Comparison of ENCODE assay signal across 11 cellular contexts in the genomic region with DNA sequence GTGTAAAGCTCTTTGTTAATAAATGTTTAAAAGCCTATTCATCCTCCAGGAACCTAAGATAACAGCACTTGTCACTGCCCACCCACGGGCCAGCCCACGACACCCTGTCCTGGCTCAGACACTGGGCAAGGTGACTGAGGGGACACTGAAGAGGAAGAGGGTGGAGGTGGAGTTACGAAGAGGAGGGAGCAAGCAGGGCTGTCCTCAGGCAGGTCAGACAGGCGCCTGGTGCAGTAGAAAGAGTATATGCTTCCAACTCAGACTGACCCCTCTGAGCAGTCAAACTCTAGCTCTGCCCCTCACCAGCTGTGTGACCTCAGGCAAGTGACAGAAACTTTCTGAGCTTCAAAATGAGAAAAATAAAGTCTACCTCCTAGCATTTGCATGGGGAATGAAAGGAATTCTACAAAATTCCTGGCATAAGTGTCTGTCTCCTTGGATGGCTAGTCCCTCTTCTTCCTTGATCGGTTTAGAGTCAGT. TPM values are rescaled to one million over a fixed set of nuclear protein-coding genes. Genes with fewer than 3 reads are reported as not detected.
DNase-seq lines count a peak whose midpoint lies in the region; ATAC-seq and TF ChIP-seq lines count a peak whose summit lies in the region.
"Had no signal": no experiment of that assay in that cellular context is flagged by ENCODE, and none has a peak within 500 bp of the region (broad histone marks: within the 10 kb centered on the region; RNA-seq: fewer than 3 reads in every experiment).

No MANE protein-coding gene starts in this region.

- CTCF ChIA-PET in activated CD8-positive, alpha-beta memory T cell treated with anti-CD3 and anti-CD28 coated beads, Interleukin-2, amount 10 ng/mL, durations not matched to agents 7 days and 5 days (lab: Charles Lee): interaction anchor here (1.7 kb wide), 1 partner anchor 12 kb away, joined by 3 read pairs; no protein-coding TSS in a partner anchor

- intact Hi-C loops in activated CD4-positive, alpha-beta T cell treated with anti-CD3 and anti-CD28 coated beads, Interleukin-2, amount 10 ng/mL, durations not matched to agents 24 days and 14 days (cut with micrococcal nuclease): no loop called here

- no peak overlapping the region for H3K4me3 ChIP-seq in lung
- no peak overlapping the region for H3K4me3 ChIP-seq in tibial nerve
- H3K4me3 ChIP-seq: ovary had no signal

- no peak for TF ChIP-seq POLR2A in erythroblast (IDR thresholded peaks at IDR 0.05; ENCODE audit: low read length)
- no peak for TF ChIP-seq POLR2A in tibial nerve (IDR thresholded peaks at IDR 0.05)

- H3K9me3 ChIP-seq in lung (ENCODE audit: control insufficient read depth in 2 of 2, insufficient read depth in 1 of 2, low read length in 1 of 2) (no peaks in the 10 kb centered on the region), tibial nerve (no peaks in the 10 kb centered on the region)
- H3K9me3 ChIP-seq: ovary had no signal

- no peaks in the 10 kb centered on the region for H3K27me3 ChIP-seq in lung (ENCODE audit: control insufficient read depth, insufficient read depth)
- H3K27me3 ChIP-seq in tibial nerve: no peaks in the 10 kb centered on the region
- H3K27me3 ChIP-seq: ovary had no signal

- 20 to 23% methylated on average over 5 of the region's 5 CpGs for WGBS in lung, 2 donors
- 31 to 44% methylated on average over 5 of the region's 5 CpGs for WGBS in tibial nerve, 2 donors

- H3K36me3 ChIP-seq in lung (ENCODE audit: control insufficient read depth in 2 of 2, insufficient read depth in 2 of 2, low read length in 2 of 2): no peaks in the 10 kb centered on the region
- H3K36me3 ChIP-seq in tibial nerve: no peaks in the 10 kb centered on the region
- H3K36me3 ChIP-seq: ovary had no signal

- H3K9me3 Mint-ChIP-seq in activated CD4-positive, alpha-beta T cell treated with anti-CD3 and anti-CD28 coated beads, Interleukin-2, amount 10 ng/mL, durations not matched to agents 24 days and 14 days: no peaks in the 10 kb centered on the region
- no peaks in the 10 kb centered on the region for H3K9me3 Mint-ChIP-seq in activated CD8-positive, alpha-beta memory T cell treated with anti-CD3 and anti-CD28 coated beads, Interleukin-2, amount 10 ng/mL, durations not matched to agents 7 days and 5 days (ENCODE audit: low read depth)

- H3K27ac ChIP-seq in lung (ENCODE audit: low read depth in 1 of 2, low read length in 1 of 2): peak overlapping the region; percentile 61 to 65
- H3K27ac ChIP-seq in tibial nerve: peak overlapping the region in 3 of 4 donors; percentile 27 to 69 (median 64)

- no peak for TF ChIP-seq CTCF in lung (IDR thresholded peaks at IDR 0.05; ENCODE audit: control extremely low read depth, extremely low read depth)
- no peak for TF ChIP-seq CTCF in tibial nerve (IDR thresholded peaks at IDR 0.05)

- peaks cover 10% of the 10 kb centered on the region for H3K4me1 Mint-ChIP-seq in activated CD4-positive, alpha-beta T cell treated with anti-CD3 and anti-CD28 coated beads, Interleukin-2, amount 10 ng/mL, durations not matched to agents 24 days and 14 days
- H3K4me1 Mint-ChIP-seq in activated CD8-positive, alpha-beta memory T cell treated with anti-CD3 and anti-CD28 coated beads, Interleukin-2, amount 10 ng/mL, durations not matched to agents 7 days and 5 days: peaks cover 2% of the 10 kb centered on the region

- no peak for TF ChIP-seq EP300 in tibial nerve (IDR thresholded peaks at IDR 0.05)

- DNase-seq in erythroblast (lab: John Stamatoyannopoulos, UW) (peak; percentile 59 to 66), lung (ENCODE audit: low spot score) (no peak), tibial nerve (ENCODE audit: low spot score in 2 of 2) (no peak), foreskin melanocyte (no peak)
- no peak for DNase-seq in activated CD4-positive, alpha-beta T cell treated with anti-CD3 and anti-CD28 coated beads, Interleukin-2, amount 10 ng/mL, durations not matched to agents 24 days and 14 days
- DNase-seq in activated CD8-positive, alpha-beta memory T cell treated with anti-CD3 and anti-CD28 coated beads, Interleukin-2, amount 10 ng/mL, durations not matched to agents 7 days and 5 days: no peak
- DNase-seq: activated T-cell treated with anti-CD3 and anti-CD28 coated beads for 4 hours, SHP77 treated with DMSO at 0.1 percent for 48 hours had no signal

- no peak overlapping the region for H3K4me3 Mint-ChIP-seq in activated CD4-positive, alpha-beta T cell treated with anti-CD3 and anti-CD28 coated beads, Interleukin-2, amount 10 ng/mL, durations not matched to agents 24 days and 14 days
- no peak overlapping the region for H3K4me3 Mint-ChIP-seq in activated CD8-positive, alpha-beta memory T cell treated with anti-CD3 and anti-CD28 coated beads, Interleukin-2, amount 10 ng/mL, durations not matched to agents 7 days and 5 days

- H3K36me3 Mint-ChIP-seq in activated CD4-positive, alpha-beta T cell treated with anti-CD3 and anti-CD28 coated beads, Interleukin-2, amount 10 ng/mL, durations not matched to agents 24 days and 14 days (ENCODE audit: low read depth): no peaks in the 10 kb centered on the region
- peaks cover 2% of the 10 kb centered on the region for H3K36me3 Mint-ChIP-seq in activated CD8-positive, alpha-beta memory T cell treated with anti-CD3 and anti-CD28 coated beads, Interleukin-2, amount 10 ng/mL, durations not matched to agents 7 days and 5 days

- ATAC-seq in SK-N-SH treated with all-trans-retinoic acid at 6 μM for 48 hours: peak; percentile 36
- peak; percentile 53 for ATAC-seq in lung (ENCODE audit: insufficient read depth, low FRiP score)
- ATAC-seq in activated CD8-positive, alpha-beta memory T cell treated with anti-CD3 and anti-CD28 coated beads, Interleukin-2, amount 10 ng/mL, durations not matched to agents 7 days and 5 days: no peak
- no peak for ATAC-seq in HG02623 (IDR thresholded peaks at IDR 0.05; ENCODE audit: unreplicated experiment)

- H3K27ac Mint-ChIP-seq in activated CD4-positive, alpha-beta T cell treated with anti-CD3 and anti-CD28 coated beads, Interleukin-2, amount 10 ng/mL, durations not matched to agents 24 days and 14 days: no peak overlapping the region
- H3K27ac Mint-ChIP-seq in activated CD8-positive, alpha-beta memory T cell treated with anti-CD3 and anti-CD28 coated beads, Interleukin-2, amount 10 ng/mL, durations not matched to agents 7 days and 5 days: no peak overlapping the region

- no peaks in the 10 kb centered on the region for H3K27me3 Mint-ChIP-seq in activated CD4-positive, alpha-beta T cell treated with anti-CD3 and anti-CD28 coated beads, Interleukin-2, amount 10 ng/mL, durations not matched to agents 24 days and 14 days
- H3K27me3 Mint-ChIP-seq in activated CD8-positive, alpha-beta memory T cell treated with anti-CD3 and anti-CD28 coated beads, Interleukin-2, amount 10 ng/mL, durations not matched to agents 7 days and 5 days: no peaks in the 10 kb centered on the region

- peaks cover 7 to 14% of the 10 kb centered on the region in 2 donors for H3K4me1 ChIP-seq in lung (ENCODE audit: control insufficient read depth in 2 of 2, insufficient read depth in 2 of 2, low read length in 2 of 2)
- peaks cover 0 to 26% (median 10%) of the 10 kb centered on the region in 4 donors for H3K4me1 ChIP-seq in tibial nerve

TF ChIP-seq in SK-N-SH treated with all-trans-retinoic acid at 6 μM for 48 hours, 23 proteins besides CTCF, POLR2A, EP300 and RAD21:
- no peak for TF ChIP-seq ISL1 (CRISPR knock-in tag; IDR thresholded peaks at IDR 0.05)
- TF ChIP-seq SNAI2 (CRISPR knock-in tag; IDR thresholded peaks at IDR 0.05): no peak
- TF ChIP-seq CSDC2 (CRISPR knock-in tag; IDR thresholded peaks at IDR 0.05): 0 out of 2 replicates have a peak, but pooled peaks have one; percentile 53
- no peak for TF ChIP-seq TOX (CRISPR knock-in tag; IDR thresholded peaks at IDR 0.05; ENCODE audit: borderline replicate concordance)

RNA-seq across cellular contexts. Expression of a gene that starts 22.8 kb away (rescaled TPM):
- total RNA-seq in lung (10 to 100 TPM; 38.9 to 42.8 TPM), tibial nerve (100 to 1,000 TPM in 1 of 4 donors, 10 to 100 TPM in 3; 32.6 to 110 (median 59.7) TPM)
- polyA plus RNA-seq in lung: 10 to 100 TPM; 10.0 to 18.6 TPM
- total RNA-seq in activated CD4-positive, alpha-beta T cell treated with anti-CD3 and anti-CD28 coated beads, Interleukin-2, amount 10 ng/mL, durations not matched to agents 24 days and 14 days: 22.2 and 23.9 TPM in 2 replicates
- 10 to 100 TPM; 14.8 to 17.6 TPM for total RNA-seq in activated CD8-positive, alpha-beta memory T cell treated with anti-CD3 and anti-CD28 coated beads, Interleukin-2, amount 10 ng/mL, durations not matched to agents 7 days and 5 days

Comparison
In these comparisons a context has a peak if more than half of its experiments do, and no peak if none do; other contexts are left out.
1. ATAC-seq: peak in SK-N-SH treated with all-trans-retinoic acid at 6 μM for 48 hours (single experiment) and lung (single experiment); none in activated CD8-positive, alpha-beta memory T cell treated with anti-CD3 and anti-CD28 coated beads, Interleukin-2, amount 10 ng/mL, durations not matched to agents 7 days and 5 days (single experiment) and HG02623 (single experiment).
2. DNase-seq: peak in erythroblast (2 of 2); none in lung (single experiment), tibial nerve (0 of 2), activated CD4-positive, alpha-beta T cell treated with anti-CD3 and anti-CD28 coated beads, Interleukin-2, amount 10 ng/mL, durations not matched to agents 24 days and 14 days (single experiment), foreskin melanocyte (single experiment) and activated CD8-positive, alpha-beta memory T cell treated with anti-CD3 and anti-CD28 coated beads, Interleukin-2, amount 10 ng/mL, durations not matched to agents 7 days and 5 days (single experiment).